20 cellular contexts compared by ENCODE assay signal in genomic region chr17:10992097-10992496, GRCh38.
"Had no signal": no experiment of that assay in that cellular context is flagged by ENCODE, and none has a peak within 500 bp of the region (broad histone marks: within the 10 kb centered on the region; RNA-seq: fewer than 3 reads in every experiment).

No MANE protein-coding gene starts in this region.

- ATAC-seq: gastrocnemius medialis; left cardiac atrium; natural killer cell; right cardiac atrium; stimulated activated naive CD8-positive, alpha-beta T cell treated with anti-CD3 and anti-CD28 coated beads, Interleukin-15, amount 100 ng/mL, for 72 hours; upper lobe of right lung had no signal

- H3K36me3 Mint-ChIP-seq: memory B cell, natural killer cell, neural progenitor cell had no signal

- H3K9me3 Mint-ChIP-seq: memory B cell; natural killer cell; neural progenitor cell; stimulated activated naive CD8-positive, alpha-beta T cell treated with anti-CD3 and anti-CD28 coated beads, Interleukin-15, amount 100 ng/mL, for 72 hours had no signal

- H3K4me3 Mint-ChIP-seq: memory B cell; natural killer cell; neural progenitor cell; stimulated activated naive CD8-positive, alpha-beta T cell treated with anti-CD3 and anti-CD28 coated beads, Interleukin-15, amount 100 ng/mL, for 72 hours had no signal

- H3K27ac Mint-ChIP-seq: memory B cell; natural killer cell; neural progenitor cell; stimulated activated naive CD8-positive, alpha-beta T cell treated with anti-CD3 and anti-CD28 coated beads, Interleukin-15, amount 100 ng/mL, for 72 hours had no signal

- DNase-seq: dorsolateral prefrontal cortex; effector CD4-positive, alpha-beta T cell; foreskin fibroblast; gastrocnemius medialis; heart left ventricle; left cardiac atrium; left ventricle myocardium inferior; natural killer cell; right cardiac atrium; small intestine; stimulated activated CD4-positive, alpha-beta T cell treated with anti-CD3 and anti-CD28 coated beads, Interleukin-15, amount 100 ng/mL, for 24 hours; stimulated activated CD4-positive, alpha-beta T cell treated with anti-CD3 and anti-CD28 coated beads, Interleukin-4, amount 100 ng/mL, for 1 hour; stimulated activated CD8-positive, alpha-beta memory T cell treated with anti-CD3 and anti-CD28 coated beads, Interleukin-4, amount 100 ng/mL, for 48 hours; stimulated activated naive CD4-positive, alpha-beta T cell; stimulated activated naive CD8-positive, alpha-beta T cell treated with anti-CD3 and anti-CD28 coated beads, Interleukin-15, amount 100 ng/mL, for 72 hours; transverse colon; upper lobe of right lung; uterus had no signal

- H3K4me1 Mint-ChIP-seq: memory B cell; natural killer cell; stimulated activated naive CD8-positive, alpha-beta T cell treated with anti-CD3 and anti-CD28 coated beads, Interleukin-15, amount 100 ng/mL, for 72 hours had no signal
